ENCODE assay signal across 9 cellular contexts in the genomic region with DNA sequence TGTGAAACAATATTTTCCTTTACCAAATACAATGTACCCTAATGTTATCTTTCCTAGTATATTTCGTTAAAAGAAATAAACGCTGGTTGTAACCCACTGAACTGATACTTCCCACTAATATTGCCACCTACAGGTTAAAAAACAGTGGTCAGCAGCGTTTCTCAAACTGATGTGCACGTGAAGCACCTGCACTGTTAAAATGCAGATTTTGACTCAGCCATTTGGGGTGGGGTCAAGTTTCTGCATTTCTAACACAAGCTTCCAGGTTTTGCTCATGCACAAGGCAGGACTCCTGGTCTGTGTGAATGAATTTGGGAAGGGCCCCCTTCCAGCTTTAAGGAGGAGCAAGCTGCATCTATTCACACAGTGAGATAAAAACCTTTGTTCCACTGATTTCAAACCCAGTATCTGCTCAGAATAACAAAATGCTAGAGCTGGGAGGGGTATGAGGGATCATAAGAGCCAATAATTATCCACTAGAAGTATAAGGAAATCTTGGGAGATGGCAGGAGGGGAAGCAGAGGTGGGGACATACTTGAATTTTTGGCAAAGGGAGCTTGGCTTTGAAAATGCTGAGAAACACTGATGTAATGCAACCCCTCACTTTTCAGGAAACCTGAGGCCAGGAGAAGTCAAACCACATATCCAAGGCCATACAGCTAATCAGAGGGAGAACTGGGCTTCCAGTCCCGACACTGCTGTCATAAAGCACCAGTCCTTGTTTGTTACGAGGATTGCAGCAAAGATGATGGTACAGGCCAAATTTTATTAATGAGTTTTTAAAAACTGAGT.
A peak's percentile ranks its signal among the peaks of the same experiment; 100 is the strongest.
DNase-seq lines count a peak whose midpoint lies in the region; FAIRE-seq and TF ChIP-seq lines count a peak whose summit lies in the region.
"Had no signal": no experiment of that assay in that cellular context is flagged by ENCODE, and none has a peak within 500 bp of the region (broad histone marks: within the 10 kb centered on the region; RNA-seq: fewer than 3 reads in every experiment).

No MANE protein-coding gene starts in this region.

- no peak overlapping the region for H2AK5ac ChIP-seq in H1 (ENCODE audit: low read depth, low read length)

- H3K9ac ChIP-seq in Loucy (ENCODE audit: low read depth, low read length, poor library complexity, severe bottlenecking) = no peak overlapping the region
- no peak overlapping the region for H3K9ac ChIP-seq in H1 (replicated peaks in 1 of 4; ENCODE audit: extremely low read depth in 1 of 4, low read depth in 3 of 4, low read length in 3 of 4)

- H3K14ac ChIP-seq in H1 (ENCODE audit: insufficient read length) = no peak overlapping the region

- WGBS in H1 (ENCODE audit: extremely low coverage in 1 of 2, insufficient coverage in 1 of 2, insufficient read length in 1 of 2, insufficient replicate concordance in 2 of 2, low coverage in 1 of 2, low lambda C conversion rate in 2 of 2, missing lambda C conversion rate in 1 of 2), 2 experiments = 36% methylated on average over 6 of the region's 6 CpGs; no CpG with 5 or more reads in 1 of the 2 experiments

- POLR2A ChIA-PET in H1 (lab: Charles Lee; ENCODE audit: partially characterized antibody) = interaction anchor here (0.8 to 1.3 kb wide), 3 partner anchors 23 to 547 kb away, joined by 3 to 5 read pairs (median 3); no protein-coding TSS in a partner anchor

- no peak for TF ChIP-seq EP300 in H1 (IDR thresholded peaks at IDR 0.05; ENCODE audit: borderline replicate concordance in 1 of 2, low read depth in 2 of 2, low read length in 2 of 2)

- H2BK120ac ChIP-seq in H1 (replicated peaks; ENCODE audit: low read depth, low read length) = no peak overlapping the region

- TF ChIP-seq POLR2A in H1 (IDR thresholded peaks at IDR 0.05; ENCODE audit: control extremely low read depth in 1 of 2, low read depth in 2 of 2, low read length in 2 of 2) = no peak

- no peaks in the 10 kb centered on the region for H3K23me2 ChIP-seq in H1 (ENCODE audit: low read depth, low read length)

- H4K91ac ChIP-seq in H1 (replicated peaks; ENCODE audit: insufficient read length, low read length) = no peak overlapping the region

- H2BK20ac ChIP-seq in H1 (ENCODE audit: low read length) = no peak overlapping the region

- H3K9me3 ChIP-seq in Loucy (ENCODE audit: insufficient read depth, low read depth, low read length) (no peaks in the 10 kb centered on the region), H1 (ENCODE audit: insufficient read depth in 2 of 2, low read depth in 1 of 2, low read length in 1 of 2) (no peaks in the 10 kb centered on the region), muscle layer of duodenum (ENCODE audit: control insufficient read depth in 1 of 2, low read length in 2 of 2) (no peaks in the 10 kb centered on the region)

- H3K36me3 ChIP-seq in ACC112 (ENCODE audit: insufficient read depth, low read length) = no peaks in the 10 kb centered on the region
- 0 out of 2 replicates have a peak, but pooled peaks cover 4% of the 10 kb centered on the region for H3K36me3 ChIP-seq in Loucy (ENCODE audit: insufficient read depth, low read length)
- no peaks in the 10 kb centered on the region for H3K36me3 ChIP-seq in H1 (ENCODE audit: control insufficient read depth in 2 of 4, insufficient read depth in 4 of 4, low read length in 3 of 4)
- no peaks in the 10 kb centered on the region for H3K36me3 ChIP-seq in muscle layer of duodenum (ENCODE audit: control insufficient read depth in 1 of 2, insufficient read depth in 2 of 2, low read length in 2 of 2)

- H4K20me1 ChIP-seq in Loucy (ENCODE audit: insufficient read depth, low read length, poor library complexity, severe bottlenecking) (peaks cover 40% of the 10 kb centered on the region), H1 (replicated peaks in 1 of 2; ENCODE audit: control insufficient read depth in 1 of 2, insufficient read depth in 2 of 2, low read length in 2 of 2) (peaks cover 0 to 8% of the 10 kb centered on the region in 2 experiments)

- H3K27ac ChIP-seq in ACC112 (ENCODE audit: low read depth, low read length) = peak overlapping the region; percentile 99
- no peak overlapping the region for H3K27ac ChIP-seq in H1 (ENCODE audit: low read depth, low read length)
- H3K27ac ChIP-seq in muscle layer of duodenum (ENCODE audit: low read length) = peak overlapping the region; percentile 54

- DNase-seq in H1 (ENCODE audit: low read depth in 1 of 2, low spot score in 2 of 2) = no peak
- DNase-seq in NCI-H187 (lab: John Stamatoyannopoulos, UW) = no peak
- DNase-seq in HT-29 (ENCODE audit: low spot score) = no peak
- no peak for DNase-seq in cortex of kidney (lab: John Stamatoyannopoulos, UW)
- DNase-seq in NCI-H1436 (lab: John Stamatoyannopoulos, UW) = no peak
- DNase-seq: stimulated activated naive CD8-positive, alpha-beta T cell treated with anti-CD3 and anti-CD28 coated beads, Interleukin-15, Interleukin-2, amounts not matched to agents 100 U/mL and 50 U/mL, for 24 hours had no signal

- H4K8ac ChIP-seq in H1 (ENCODE audit: extremely low read depth, insufficient read depth, low read length) = no peak overlapping the region

- H3K79me2 ChIP-seq in ACC112 (ENCODE audit: control insufficient read depth, insufficient read depth, low read length, unreplicated experiment) (peaks cover 90% of the 10 kb centered on the region), Loucy (ENCODE audit: insufficient read depth, low read length) (peaks cover 94% of the 10 kb centered on the region), H1 (ENCODE audit: control insufficient read depth in 1 of 2, insufficient read depth in 2 of 2, low read length in 2 of 2) (peaks cover 0 to 82% of the 10 kb centered on the region in 2 experiments; a peak in 3 of 4 replicates)

- H2AFZ ChIP-seq in ACC112 (ENCODE audit: low read length, unreplicated experiment) = no peak overlapping the region
- no peak overlapping the region for H2AFZ ChIP-seq in Loucy (ENCODE audit: low read length)
- H2AFZ ChIP-seq in H1 (ENCODE audit: low read length) = no peak overlapping the region

- H2BK5ac ChIP-seq in H1 (ENCODE audit: low read depth, low read length) = peak overlapping the region; percentile 55; the same call in 1 of the 2 replicates

- H3K4me1 ChIP-seq in ACC112 (ENCODE audit: control insufficient read depth, insufficient read depth, low read length, unreplicated experiment) (peaks cover 93% of the 10 kb centered on the region), Loucy (ENCODE audit: insufficient read depth, low read length, poor library complexity, severe bottlenecking) (peaks cover 76% of the 10 kb centered on the region), H1 (replicated peaks in 1 of 4; ENCODE audit: control insufficient read depth in 3 of 4, insufficient read depth in 4 of 4, low read length in 3 of 4) (peaks cover 4 to 20% (median 13%) of the 10 kb centered on the region in 4 experiments; a peak in 6 of 7 replicates), muscle layer of duodenum (ENCODE audit: control insufficient read depth in 1 of 2, insufficient read depth in 2 of 2, low read length in 2 of 2) (peaks cover 49 to 90% of the 10 kb centered on the region in 2 donors)

- H2BK12ac ChIP-seq in H1 (ENCODE audit: low read depth, low read length) = no peak overlapping the region; the same call in 1 of the 2 replicates

- H3K9me2 ChIP-seq in Loucy (replicated peaks; ENCODE audit: low read depth, low read length) = no peaks in the 10 kb centered on the region

- H3K18ac ChIP-seq in H1 (ENCODE audit: extremely low read depth, low read length) = peak overlapping the region; percentile 65; the same call in 1 of the 2 replicates

- TF ChIP-seq CTCF in Loucy (conservative IDR thresholded peaks at IDR 0.05; ENCODE audit: low read length) (peak; percentile 57), H1 (IDR thresholded peaks at IDR 0.05; ENCODE audit: control extremely low read depth in 1 of 3, insufficient read depth in 1 of 3, low read depth in 1 of 3, low read length in 3 of 3) (peak in 1 of 3 experiments; percentile 24; a peak in 2 of 4 replicates)

- CTCF ChIA-PET in H1 (lab: Charles Lee; ENCODE audit: partially characterized antibody) = interaction anchor here (1.3 to 2.9 kb wide), 6 partner anchors 10 to 68 kb away, joined by 3 to 14 read pairs (median 7); no protein-coding TSS in a partner anchor

- peak; percentile 13 for FAIRE-seq in H1 (lab: Jason Lieb, UNC)

- no peaks in the 10 kb centered on the region; the same call in 1 of the 2 replicates for H3K79me1 ChIP-seq in H1 (ENCODE audit: low read depth, low read length)

- peak overlapping the region; percentile 44 for H3K4ac ChIP-seq in H1 (replicated peaks; ENCODE audit: insufficient read length, low read depth, low read length)

- no peak overlapping the region for H2BK15ac ChIP-seq in H1 (ENCODE audit: low read length)

- H3K27me3 ChIP-seq in ACC112 (ENCODE audit: insufficient read depth, low read length) (no peaks in the 10 kb centered on the region), Loucy (ENCODE audit: insufficient read depth, low read length, poor library complexity, severe bottlenecking) (no peaks in the 10 kb centered on the region), H1 (replicated peaks in 1 of 4; ENCODE audit: control insufficient read depth in 3 of 4, extremely low read depth in 1 of 4, insufficient read depth in 3 of 4, low read length in 3 of 4) (no peaks in the 10 kb centered on the region), muscle layer of duodenum (ENCODE audit: low read depth, low read length) (no peaks in the 10 kb centered on the region)

- no peak overlapping the region for H3K23ac ChIP-seq in H1 (ENCODE audit: insufficient read length)

- H3K4me2 ChIP-seq in Loucy (ENCODE audit: low read depth, low read length, poor library complexity, severe bottlenecking) (no peak overlapping the region), H1 (ENCODE audit: insufficient read depth in 1 of 2, low read depth in 2 of 2, low read length in 2 of 2) (peak overlapping the region; percentile 48 to 50)

- no peak overlapping the region for H3K56ac ChIP-seq in H1 (replicated peaks; ENCODE audit: insufficient read length, low read depth, low read length)

- TF ChIP-seq RAD21 in H1 (IDR thresholded peaks at IDR 0.05 in 1 of 2, conservative IDR thresholded peaks at IDR 0.05 in 1 of 2; ENCODE audit: low read depth in 2 of 2, low read length in 2 of 2) = peak in 1 of 2 experiments; percentile 12; a peak in 1 of 4 replicates

- peaks cover 6% of the 10 kb centered on the region; the same call in 1 of the 2 replicates for H3F3A ChIP-seq in Loucy (ENCODE audit: low read depth)

- H3K4me3 ChIP-seq in ACC112 (ENCODE audit: low read depth, low read length) = peak overlapping the region; percentile 49; the same call in 1 of the 2 replicates
- H3K4me3 ChIP-seq in Loucy (ENCODE audit: low read length, poor library complexity, severe bottlenecking) = no peak overlapping the region
- H3K4me3 ChIP-seq in H1 (ENCODE audit: extremely low read depth in 1 of 4, insufficient read depth in 2 of 4, low read depth in 3 of 4, low read length in 4 of 4) = peak overlapping the region in 1 of 4 experiments; percentile 7; a peak in 2 of 8 replicates
- H3K4me3 ChIP-seq in muscle layer of duodenum (ENCODE audit: low read depth in 1 of 2, low read length in 2 of 2) = no peak overlapping the region

- no peak overlapping the region for H4K5ac ChIP-seq in H1 (ENCODE audit: insufficient read length, low read depth, low read length)

TF ChIP-seq in H1, 55 proteins besides CTCF, POLR2A, EP300 and RAD21:
- no peak for TF ChIP-seq SIN3A (conservative IDR thresholded peaks at IDR 0.05 in 1 of 2, IDR thresholded peaks at IDR 0.05 in 1 of 2; ENCODE audit: low read depth in 1 of 2, low read length in 2 of 2)
TF ChIP-seq in H1: peak in this region for 0.
